Comparison of ENCODE assay signal across 2 cellular contexts in genomic region chr14:23147676-23148075, GRCh38.
A peak's percentile ranks its signal among the peaks of the same experiment; 100 is the strongest.
TF ChIP-seq lines count a peak whose summit lies in the region.

No MANE protein-coding gene starts in this region.

TF ChIP-seq in IMR-90, 13 proteins besides CTCF, POLR2A, EP300 and RAD21:
- no peak for TF ChIP-seq CEBPB (IDR thresholded peaks at IDR 0.05; ENCODE audit: low read depth, low read length)

TF ChIP-seq in K562, 482 proteins besides CTCF, POLR2A, EP300 and RAD21:
- no peak for TF ChIP-seq AFF4 (CRISPR knock-in tag; IDR thresholded peaks at IDR 0.05)
- no peak for TF ChIP-seq ETV5 (CRISPR knock-in tag; IDR thresholded peaks at IDR 0.05; ENCODE audit: low read depth)
- TF ChIP-seq ETV6 (IDR thresholded peaks at IDR 0.05; ENCODE audit: borderline replicate concordance in 1 of 2, low read depth in 2 of 2, low read length in 1 of 2), result no peak
- TF ChIP-seq ETV6 (CRISPR knock-in tag; IDR thresholded peaks at IDR 0.05; ENCODE audit: borderline replicate concordance), result no peak
- TF ChIP-seq POLR2G (IDR thresholded peaks at IDR 0.05; ENCODE audit: low read depth, low read length), result no peak
- TF ChIP-seq, protein P1, sequence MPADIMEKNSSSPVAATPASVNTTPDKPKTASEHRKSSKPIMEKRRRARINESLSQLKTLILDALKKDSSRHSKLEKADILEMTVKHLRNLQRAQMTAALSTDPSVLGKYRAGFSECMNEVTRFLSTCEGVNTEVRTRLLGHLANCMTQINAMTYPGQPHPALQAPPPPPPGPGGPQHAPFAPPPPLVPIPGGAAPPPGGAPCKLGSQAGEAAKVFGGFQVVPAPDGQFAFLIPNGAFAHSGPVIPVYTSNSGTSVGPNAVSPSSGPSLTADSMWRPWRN (IDR thresholded peaks at IDR 0.05; ENCODE audit: low read depth), result no peak
- TF ChIP-seq ZNF76 (CRISPR knock-in tag; IDR thresholded peaks at IDR 0.05; ENCODE audit: borderline replicate concordance), result no peak
- TF ChIP-seq ZBTB49 (CRISPR knock-in tag; IDR thresholded peaks at IDR 0.05; ENCODE audit: borderline replicate concordance), result no peak
- TF ChIP-seq CBFA2T2 (conservative IDR thresholded peaks at IDR 0.05), result peak; percentile 41
- TF ChIP-seq ZNF589 (CRISPR knock-in tag; IDR thresholded peaks at IDR 0.05; ENCODE audit: low read depth), result no peak
- TF ChIP-seq TCF3 (CRISPR knock-in tag; IDR thresholded peaks at IDR 0.05), result 0 out of 2 replicates have a peak, but pooled peaks have one; percentile 35
- peak; percentile 39; the same call in 1 of the 2 replicates for TF ChIP-seq FOSL1 (tag; conservative IDR thresholded peaks at IDR 0.05)
- TF ChIP-seq TGIF2 (CRISPR knock-in tag; IDR thresholded peaks at IDR 0.05), result no peak
- no peak for TF ChIP-seq MCM2 (IDR thresholded peaks at IDR 0.05; ENCODE audit: low read depth)
- TF ChIP-seq CBX5 (IDR thresholded peaks at IDR 0.05; ENCODE audit: borderline replicate concordance, low read depth), result no peak
- TF ChIP-seq ZNF232 (CRISPR knock-in tag; IDR thresholded peaks at IDR 0.05), result no peak
- no peak for TF ChIP-seq ZNF24 (IDR thresholded peaks at IDR 0.05)
- no peak for TF ChIP-seq KLF6 (CRISPR knock-in tag; IDR thresholded peaks at IDR 0.05; ENCODE audit: borderline replicate concordance)
- TF ChIP-seq, protein P2, sequence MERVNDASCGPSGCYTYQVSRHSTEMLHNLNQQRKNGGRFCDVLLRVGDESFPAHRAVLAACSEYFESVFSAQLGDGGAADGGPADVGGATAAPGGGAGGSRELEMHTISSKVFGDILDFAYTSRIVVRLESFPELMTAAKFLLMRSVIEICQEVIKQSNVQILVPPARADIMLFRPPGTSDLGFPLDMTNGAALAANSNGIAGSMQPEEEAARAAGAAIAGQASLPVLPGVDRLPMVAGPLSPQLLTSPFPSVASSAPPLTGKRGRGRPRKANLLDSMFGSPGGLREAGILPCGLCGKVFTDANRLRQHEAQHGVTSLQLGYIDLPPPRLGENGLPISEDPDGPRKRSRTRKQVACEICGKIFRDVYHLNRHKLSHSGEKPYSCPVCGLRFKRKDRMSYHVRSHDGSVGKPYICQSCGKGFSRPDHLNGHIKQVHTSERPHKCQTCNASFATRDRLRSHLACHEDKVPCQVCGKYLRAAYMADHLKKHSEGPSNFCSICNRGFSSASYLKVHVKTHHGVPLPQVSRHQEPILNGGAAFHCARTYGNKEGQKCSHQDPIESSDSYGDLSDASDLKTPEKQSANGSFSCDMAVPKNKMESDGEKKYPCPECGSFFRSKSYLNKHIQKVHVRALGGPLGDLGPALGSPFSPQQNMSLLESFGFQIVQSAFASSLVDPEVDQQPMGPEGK (CRISPR knock-in tag; IDR thresholded peaks at IDR 0.05; ENCODE audit: borderline replicate concordance), result no peak
- TF ChIP-seq, protein P3, sequence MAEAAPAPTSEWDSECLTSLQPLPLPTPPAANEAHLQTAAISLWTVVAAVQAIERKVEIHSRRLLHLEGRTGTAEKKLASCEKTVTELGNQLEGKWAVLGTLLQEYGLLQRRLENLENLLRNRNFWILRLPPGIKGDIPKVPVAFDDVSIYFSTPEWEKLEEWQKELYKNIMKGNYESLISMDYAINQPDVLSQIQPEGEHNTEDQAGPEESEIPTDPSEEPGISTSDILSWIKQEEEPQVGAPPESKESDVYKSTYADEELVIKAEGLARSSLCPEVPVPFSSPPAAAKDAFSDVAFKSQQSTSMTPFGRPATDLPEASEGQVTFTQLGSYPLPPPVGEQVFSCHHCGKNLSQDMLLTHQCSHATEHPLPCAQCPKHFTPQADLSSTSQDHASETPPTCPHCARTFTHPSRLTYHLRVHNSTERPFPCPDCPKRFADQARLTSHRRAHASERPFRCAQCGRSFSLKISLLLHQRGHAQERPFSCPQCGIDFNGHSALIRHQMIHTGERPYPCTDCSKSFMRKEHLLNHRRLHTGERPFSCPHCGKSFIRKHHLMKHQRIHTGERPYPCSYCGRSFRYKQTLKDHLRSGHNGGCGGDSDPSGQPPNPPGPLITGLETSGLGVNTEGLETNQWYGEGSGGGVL (CRISPR knock-in tag; IDR thresholded peaks at IDR 0.05), result no peak
- no peak for TF ChIP-seq ETS2 (tag; IDR thresholded peaks at IDR 0.05; ENCODE audit: borderline replicate concordance, poor library complexity, severe bottlenecking)
- no peak for TF ChIP-seq ZNF316 (IDR thresholded peaks at IDR 0.05)
- TF ChIP-seq CBFA2T3 (IDR thresholded peaks at IDR 0.05), result peak; percentile 69
- no peak for TF ChIP-seq KAT8 (IDR thresholded peaks at IDR 0.05; ENCODE audit: low read depth)
- no peak for TF ChIP-seq CBX3 (IDR thresholded peaks at IDR 0.05; ENCODE audit: borderline replicate concordance in 1 of 2, low read length in 2 of 2)
- TF ChIP-seq ZNF3 (CRISPR knock-in tag; IDR thresholded peaks at IDR 0.05), result no peak
- TF ChIP-seq BCOR (IDR thresholded peaks at IDR 0.05), result no peak
- TF ChIP-seq POLR2AphosphoS5 (IDR thresholded peaks at IDR 0.05; ENCODE audit: control insufficient read depth, insufficient read depth, low read depth, low read length), result no peak
- TF ChIP-seq ARID1B (IDR thresholded peaks at IDR 0.05), result 0 out of 2 replicates have a peak, but pooled peaks have one; percentile 14
- TF ChIP-seq IFI16 (CRISPR knock-in tag; IDR thresholded peaks at IDR 0.05), result no peak
- no peak for TF ChIP-seq AFF1 (IDR thresholded peaks at IDR 0.05; ENCODE audit: low read depth in 1 of 2, partially characterized antibody in 2 of 2)
- no peak for TF ChIP-seq ZNF77 (CRISPR knock-in tag; IDR thresholded peaks at IDR 0.05)
- peak; percentile 74 for TF ChIP-seq NFIC (IDR thresholded peaks at IDR 0.05)
- TF ChIP-seq ZNF384 (IDR thresholded peaks at IDR 0.05; ENCODE audit: low read depth, low read length), result no peak
- TF ChIP-seq HDAC2 (IDR thresholded peaks at IDR 0.05), result no peak
